ENCODE assay signal across 1 cellular context in genomic region chr19:996051-996838, GRCh38.
TF ChIP-seq lines count a peak whose summit lies in the region.

No MANE protein-coding gene starts in this region.

TF ChIP-seq in HEK293, 187 proteins besides CTCF, POLR2A, EP300 and RAD21 (continued from another document):
- peak; percentile 68 for TF ChIP-seq ZNF398 (tag by site-specific recombination; IDR thresholded peaks at IDR 0.05)
- TF ChIP-seq ZNF292 (tag by site-specific recombination; IDR thresholded peaks at IDR 0.05; ENCODE audit: borderline replicate concordance, low read depth) = no peak
- peak; percentile 98 for TF ChIP-seq SP7 (tag by site-specific recombination; IDR thresholded peaks at IDR 0.05)
- no peak for TF ChIP-seq ZNF514 (tag by site-specific recombination; IDR thresholded peaks at IDR 0.05)
- no peak for TF ChIP-seq SCRT1 (tag by site-specific recombination; IDR thresholded peaks at IDR 0.05; ENCODE audit: borderline replicate concordance)
- TF ChIP-seq ZNF155 (tag by site-specific recombination; IDR thresholded peaks at IDR 0.05) = no peak
- no peak for TF ChIP-seq ZNF302 (tag by site-specific recombination; IDR thresholded peaks at IDR 0.05; ENCODE audit: low read depth)
- TF ChIP-seq ZNF624 (tag by site-specific recombination; IDR thresholded peaks at IDR 0.05) = no peak
- TF ChIP-seq ZNF561 (tag by site-specific recombination; IDR thresholded peaks at IDR 0.05; ENCODE audit: borderline replicate concordance) = peak; percentile 85; the same call in 1 of the 2 replicates
- TF ChIP-seq PRDM10 (tag by site-specific recombination; IDR thresholded peaks at IDR 0.05) = peak; percentile 75
- no peak for TF ChIP-seq ZBTB44 (tag by site-specific recombination; IDR thresholded peaks at IDR 0.05)
- TF ChIP-seq ZNF138 (tag by site-specific recombination; IDR thresholded peaks at IDR 0.05; ENCODE audit: borderline replicate concordance) = no peak
- TF ChIP-seq ZNF791 (tag by site-specific recombination; IDR thresholded peaks at IDR 0.05) = no peak
- TF ChIP-seq ZBTB26 (tag by site-specific recombination; optimal IDR thresholded peaks at IDR 0.05) = peak; percentile 83
- TF ChIP-seq ZSCAN18 (tag by site-specific recombination; IDR thresholded peaks at IDR 0.05) = peak; percentile 73; the same call in 1 of the 2 replicates
- TF ChIP-seq KLF7 (tag by site-specific recombination; IDR thresholded peaks at IDR 0.05; ENCODE audit: borderline replicate concordance) = peak; percentile 57; the same call in 1 of the 2 replicates
- TF ChIP-seq ZNF362 (tag by site-specific recombination; IDR thresholded peaks at IDR 0.05) = no peak
- TF ChIP-seq ZSCAN23 (tag by site-specific recombination; IDR thresholded peaks at IDR 0.05) = peak; percentile 78; the same call in 1 of the 2 replicates
- TF ChIP-seq ZNF560 (tag by site-specific recombination; IDR thresholded peaks at IDR 0.05; ENCODE audit: borderline replicate concordance) = no peak
- TF ChIP-seq ZNF777 (tag by site-specific recombination; IDR thresholded peaks at IDR 0.05; ENCODE audit: borderline replicate concordance) = no peak
- no peak for TF ChIP-seq ZNF645 (tag by site-specific recombination; IDR thresholded peaks at IDR 0.05)
- no peak for TF ChIP-seq ZNF26 (tag by site-specific recombination; IDR thresholded peaks at IDR 0.05)
- TF ChIP-seq HOXD13 (CRISPR knock-in tag; IDR thresholded peaks at IDR 0.05; ENCODE audit: borderline replicate concordance) = no peak
- peak; percentile 59 for TF ChIP-seq ZNF10 (tag by site-specific recombination; IDR thresholded peaks at IDR 0.05)
- peak; percentile 73 for TF ChIP-seq WT1 (tag by site-specific recombination; IDR thresholded peaks at IDR 0.05)
- TF ChIP-seq OVOL3 (tag by site-specific recombination; IDR thresholded peaks at IDR 0.05) = no peak; the same call in 1 of the 2 replicates
- TF ChIP-seq ZFP37 (tag by site-specific recombination; IDR thresholded peaks at IDR 0.05) = peak; percentile 91
- TF ChIP-seq ZNF433 (tag by site-specific recombination; IDR thresholded peaks at IDR 0.05; ENCODE audit: low read depth) = no peak
- TF ChIP-seq ZNF394 (tag by site-specific recombination; IDR thresholded peaks at IDR 0.05; ENCODE audit: borderline replicate concordance) = no peak
- no peak for TF ChIP-seq MYNN (tag by site-specific recombination; IDR thresholded peaks at IDR 0.05; ENCODE audit: borderline replicate concordance)
- TF ChIP-seq ZNF530 (tag by site-specific recombination; IDR thresholded peaks at IDR 0.05; ENCODE audit: low read depth) = no peak
- TF ChIP-seq ZNF670 (tag by site-specific recombination; IDR thresholded peaks at IDR 0.05; ENCODE audit: low read depth) = no peak
- peak; percentile 63; the same call in 1 of the 2 replicates for TF ChIP-seq EGR2 (tag by site-specific recombination; IDR thresholded peaks at IDR 0.05; ENCODE audit: low read depth)
- no peak for TF ChIP-seq ELK4 (IDR thresholded peaks at IDR 0.05; ENCODE audit: borderline replicate concordance, low read depth, low read length)
- peak; percentile 67 for TF ChIP-seq ZNF366 (tag by site-specific recombination; conservative IDR thresholded peaks at IDR 0.05)
- peak; percentile 71 for TF ChIP-seq PRDM1 (tag by site-specific recombination; IDR thresholded peaks at IDR 0.05)
- no peak for TF ChIP-seq ZNF350 (tag by site-specific recombination; IDR thresholded peaks at IDR 0.05)
- TF ChIP-seq ZNF19 (tag by site-specific recombination; IDR thresholded peaks at IDR 0.05; ENCODE audit: low read depth) = no peak
- no peak for TF ChIP-seq SALL2 (tag by site-specific recombination; IDR thresholded peaks at IDR 0.05; ENCODE audit: borderline replicate concordance)
- peak; percentile 98 for TF ChIP-seq ZBTB10 (tag by site-specific recombination; IDR thresholded peaks at IDR 0.05)
- no peak; the same call in 1 of the 2 replicates for TF ChIP-seq ZNF416 (tag by site-specific recombination; IDR thresholded peaks at IDR 0.05)
- no peak for TF ChIP-seq ZNF175 (tag by site-specific recombination; IDR thresholded peaks at IDR 0.05)
- no peak for TF ChIP-seq FEZF1 (tag by site-specific recombination; IDR thresholded peaks at IDR 0.05)
